1 cellular context compared by ENCODE assay signal in genomic region chr2:68362069-68362468, GRCh38.
TF ChIP-seq lines count a peak whose summit lies in the region.

No MANE protein-coding gene starts in this region.

TF ChIP-seq in IMR-90, 13 proteins besides CTCF, POLR2A, EP300 and RAD21 (continued from another document):
- TF ChIP-seq ELK1 (IDR thresholded peaks at IDR 0.05; ENCODE audit: borderline replicate concordance, low read depth, low read length) (no peak), FOS (IDR thresholded peaks at IDR 0.05; ENCODE audit: low read depth, low read length) (no peak), RCOR1 (IDR thresholded peaks at IDR 0.05; ENCODE audit: insufficient replicate concordance, low read length) (no peak), MAFK (IDR thresholded peaks at IDR 0.05; ENCODE audit: low read depth, low read length) (no peak), SMC3 (IDR thresholded peaks at IDR 0.05; ENCODE audit: low read depth, low read length) (peak; percentile 55), RFX5 (IDR thresholded peaks at IDR 0.05; ENCODE audit: low read depth, low read length) (no peak), BHLHE40 (IDR thresholded peaks at IDR 0.05; ENCODE audit: low read depth, low read length) (no peak), CHD1 (IDR thresholded peaks at IDR 0.05; ENCODE audit: low read depth, low read length) (no peak), USF2 (IDR thresholded peaks at IDR 0.05; ENCODE audit: low read depth, low read length) (peak; percentile 84), CEBPB (IDR thresholded peaks at IDR 0.05; ENCODE audit: low read depth, low read length) (no peak), MAZ (IDR thresholded peaks at IDR 0.05; ENCODE audit: borderline replicate concordance, low read depth, low read length) (no peak)
TF ChIP-seq in IMR-90: peak in this region for 2.
